28 cellular contexts compared by ENCODE assay signal in the genomic region with DNA sequence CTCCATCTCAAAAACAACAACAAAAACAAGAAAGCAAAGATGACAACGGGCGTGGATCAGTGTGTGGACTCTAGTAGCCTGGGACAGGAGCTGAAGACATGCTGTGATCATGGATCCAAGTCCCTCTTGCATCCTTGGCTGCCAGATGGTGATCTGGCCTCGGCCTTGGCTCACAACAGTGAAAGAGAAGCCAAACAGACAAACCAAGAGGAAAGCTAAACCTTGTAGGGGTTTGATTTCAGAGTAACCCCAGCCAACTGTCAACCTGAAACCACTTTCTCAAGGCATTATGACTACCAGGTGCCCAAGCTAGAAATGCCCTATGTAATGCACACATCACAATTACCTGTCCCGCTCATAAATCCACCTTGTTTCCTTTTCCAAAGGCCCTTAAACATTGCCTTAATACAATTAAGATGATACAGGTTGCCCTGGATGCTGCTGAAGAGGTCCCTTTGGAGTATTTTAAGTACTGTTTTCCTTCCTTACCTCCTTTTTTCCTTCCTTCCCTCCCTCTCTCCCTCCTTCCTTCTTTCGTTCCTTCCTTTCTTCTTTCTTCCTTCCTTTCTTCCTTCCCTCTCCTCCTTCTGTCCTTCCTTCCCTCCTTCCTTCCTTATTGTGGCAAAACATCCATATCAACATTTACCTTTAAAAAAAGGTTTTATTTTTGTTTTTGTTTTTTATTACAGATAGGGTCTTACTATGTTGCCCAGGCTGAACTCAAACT. TPM values are rescaled to one million over a fixed set of nuclear protein-coding genes. Genes with fewer than 3 reads are reported as not detected.
A peak's percentile ranks its signal among the peaks of the same experiment; 100 is the strongest.
DNase-seq lines count a peak whose midpoint lies in the region; ATAC-seq, FAIRE-seq and TF ChIP-seq lines count a peak whose summit lies in the region.
"Had no signal": no experiment of that assay in that cellular context is flagged by ENCODE, and none has a peak within 500 bp of the region (broad histone marks: within the 10 kb centered on the region; RNA-seq: fewer than 3 reads in every experiment).

No MANE protein-coding gene starts in this region.

- dilution Hi-C loops in endothelial cell of umbilical vein (cut with MboI; ENCODE audit: extremely low pct_ligation_motif_present, low sequenced_read_pairs) = no loop called here

- H3K4me2 ChIP-seq in OCI-LY3 (ENCODE audit: low read length) = no peak overlapping the region
- no peak overlapping the region for H3K4me2 ChIP-seq in endothelial cell of umbilical vein (ENCODE audit: insufficient read depth, low read length)
- H3K4me2 ChIP-seq: smooth muscle cell had no signal

- H3K36me3 ChIP-seq in OCI-LY3 (replicated peaks; ENCODE audit: low read depth, low read length) = no peaks in the 10 kb centered on the region
- H3K36me3 ChIP-seq in endothelial cell of umbilical vein (ENCODE audit: control insufficient read depth in 2 of 2, extremely low read depth in 1 of 2, insufficient read depth in 2 of 2, low read length in 2 of 2) = no peaks in the 10 kb centered on the region
- H3K36me3 ChIP-seq: ascending aorta, cardiac muscle cell, lower lobe of right lung, MG63, pancreas, SJCRH30, upper lobe of left lung had no signal

- H2AFZ ChIP-seq in OCI-LY3 (ENCODE audit: low read depth, low read length) (0 out of 2 replicates have a peak overlapping the region, but pooled peaks have one; percentile 74), endothelial cell of umbilical vein (ENCODE audit: low read depth, low read length) (no peak overlapping the region)

- H3K27ac ChIP-seq in OCI-LY3 (ENCODE audit: low read length) (no peak overlapping the region), endothelial cell of umbilical vein (ENCODE audit: insufficient read depth, low read depth, low read length) (no peak overlapping the region)
- H3K27ac ChIP-seq: ascending aorta, cardiac muscle cell, lower lobe of right lung, pancreas, SJCRH30, upper lobe of left lung had no signal

- FAIRE-seq in endothelial cell of umbilical vein (lab: Jason Lieb, UNC) = peak; percentile 8
- FAIRE-seq: G401.6, GM18507, pancreas, RCC 7860 had no signal

- DNase-seq in left ventricle myocardium superior = no peak
- no peak for DNase-seq in left cardiac atrium
- DNase-seq in endothelial cell of umbilical vein (ENCODE audit: low read depth, low spot score) = no peak
- no peak for DNase-seq in NCI-H82 (lab: John Stamatoyannopoulos, UW)
- DNase-seq in activated effector memory CD4-positive, alpha-beta T cell treated with anti-CD3 and anti-CD28 coated beads, Interleukin-2, amount 50 U/mL, for 16 hours = no peak
- DNase-seq in glutamatergic neuron = no peak
- DNase-seq: activated CD4-positive, alpha-beta T cell treated with anti-CD3 and anti-CD28 coated beads, Interleukin-2, amount 50 U/mL, for 4 hours; DMS53; islet precursor cell; KG1; lower lobe of right lung; MG63; NCI-H1436 treated with DMSO at 0.1 percent for 48 hours; NCI-H510A treated with DMSO at 0.1 percent for 48 hours; pancreas; SJCRH30; stimulated activated CD4-positive, alpha-beta T cell treated with anti-CD3 and anti-CD28 coated beads, Interleukin-2, amount 100 ng/mL, for 24 hours; upper lobe of left lung had no signal

- no peaks in the 10 kb centered on the region for H3K9me1 ChIP-seq in endothelial cell of umbilical vein (replicated peaks; ENCODE audit: control insufficient read depth, extremely low read depth, insufficient read depth, low read length)

- H3K36me3 Mint-ChIP-seq in glutamatergic neuron (ENCODE audit: unreplicated experiment) = peaks cover 5% of the 10 kb centered on the region
- H3K36me3 Mint-ChIP-seq: activated naive CD8-positive, alpha-beta T cell; WTC11 had no signal

- POLR2A ChIA-PET in endothelial cell of umbilical vein (lab: Charles Lee) = no interaction called here

- no peak overlapping the region for H3K4me3 ChIP-seq in OCI-LY3 (ENCODE audit: low read length)
- no peak overlapping the region for H3K4me3 ChIP-seq in endothelial cell of umbilical vein (replicated peaks in 1 of 3; ENCODE audit: insufficient read depth in 1 of 3, low read depth in 1 of 3, low read length in 3 of 3)
- H3K4me3 ChIP-seq: ascending aorta, cardiac muscle cell, lower lobe of right lung, MG63, pancreas, SJCRH30, smooth muscle cell, upper lobe of left lung had no signal

- H3K79me2 ChIP-seq in OCI-LY3 (ENCODE audit: low read length) = no peaks in the 10 kb centered on the region
- H3K79me2 ChIP-seq in endothelial cell of umbilical vein (ENCODE audit: control insufficient read depth, insufficient read depth, low read length) = no peaks in the 10 kb centered on the region

- H3K4me1 Mint-ChIP-seq in glutamatergic neuron (ENCODE audit: low read depth, unreplicated experiment) = no peaks in the 10 kb centered on the region

- intact Hi-C loops in left ventricle myocardium superior (cut with micrococcal nuclease) (no loop called here), left cardiac atrium (cut with DNase I) (no loop called here), endothelial cell of umbilical vein (cut with micrococcal nuclease) (no loop called here)

- H3K27me3 ChIP-seq in OCI-LY3 (ENCODE audit: low read depth, low read length) (no peaks in the 10 kb centered on the region), endothelial cell of umbilical vein (ENCODE audit: control insufficient read depth in 2 of 2, insufficient read depth in 2 of 2, low read length in 2 of 2) (peaks cover 2 to 3% of the 10 kb centered on the region in 2 experiments)
- H3K27me3 ChIP-seq: ascending aorta, cardiac muscle cell, MG63, pancreas, SJCRH30, upper lobe of left lung had no signal

- no peak overlapping the region for H3K4me3 Mint-ChIP-seq in glutamatergic neuron (ENCODE audit: unreplicated experiment)
- H3K4me3 Mint-ChIP-seq: activated naive CD8-positive, alpha-beta T cell; nephron; WTC11 had no signal

- no peak overlapping the region for H3K27ac Mint-ChIP-seq in glutamatergic neuron (ENCODE audit: unreplicated experiment)
- H3K27ac Mint-ChIP-seq: activated naive CD8-positive, alpha-beta T cell; nephron; WTC11 had no signal

- no peak overlapping the region for H3K9ac ChIP-seq in OCI-LY3 (ENCODE audit: low read length)
- no peak overlapping the region for H3K9ac ChIP-seq in endothelial cell of umbilical vein (replicated peaks; ENCODE audit: extremely low read depth, insufficient read depth, low read length)

- no TSS peak for BruUV-seq in endothelial cell of umbilical vein (replicated peaks; lab: Mats Ljungman, UMichigan)

- TF ChIP-seq POLR2A in endothelial cell of umbilical vein (IDR thresholded peaks at IDR 0.05; ENCODE audit: low read depth, low read length) = no peak

- H3K9me3 ChIP-seq in OCI-LY3 (ENCODE audit: insufficient read depth, low read length) (peaks cover 14% of the 10 kb centered on the region), endothelial cell of umbilical vein (replicated peaks; ENCODE audit: control insufficient read depth, insufficient read depth, low read length) (no peaks in the 10 kb centered on the region)
- H3K9me3 ChIP-seq: ascending aorta, lower lobe of right lung, MG63, pancreas, SJCRH30, upper lobe of left lung had no signal

- H4K20me1 ChIP-seq in OCI-LY3 (ENCODE audit: insufficient read depth, low read length) (no peaks in the 10 kb centered on the region), endothelial cell of umbilical vein (replicated peaks; ENCODE audit: control insufficient read depth, extremely low read depth, insufficient read depth, low read length) (no peaks in the 10 kb centered on the region)

- ATAC-seq in left ventricle myocardium superior (peak; percentile 62), left cardiac atrium (no peak)
- ATAC-seq: lower lobe of right lung, pancreas, WTC11 had no signal

- H3K27me3 Mint-ChIP-seq in glutamatergic neuron (ENCODE audit: unreplicated experiment) = peaks cover 4% of the 10 kb centered on the region
- H3K27me3 Mint-ChIP-seq: activated naive CD8-positive, alpha-beta T cell had no signal

- H3K9me3 Mint-ChIP-seq in glutamatergic neuron (ENCODE audit: unreplicated experiment) = no peaks in the 10 kb centered on the region

- TF ChIP-seq CTCF in OCI-LY3 (IDR thresholded peaks at IDR 0.05; ENCODE audit: low read depth, low read length) (no peak), endothelial cell of umbilical vein (IDR thresholded peaks at IDR 0.05; ENCODE audit: extremely low read depth in 1 of 2, insufficient read depth in 1 of 2, low read depth in 1 of 2, low read length in 2 of 2) (no peak), glutamatergic neuron (IDR thresholded peaks at IDR 0.05; ENCODE audit: partially characterized antibody, unreplicated experiment) (no peak)

- CTCF ChIA-PET in endothelial cell of umbilical vein (lab: Charles Lee) = no interaction called here

- peaks cover 16% of the 10 kb centered on the region for H3K4me1 ChIP-seq in OCI-LY3 (ENCODE audit: low read length)
- H3K4me1 ChIP-seq in endothelial cell of umbilical vein (ENCODE audit: control insufficient read depth, extremely low read depth, insufficient read depth, low read length) = no peaks in the 10 kb centered on the region
- H3K4me1 ChIP-seq: ascending aorta, lower lobe of right lung, pancreas, upper lobe of left lung had no signal

TF ChIP-seq in endothelial cell of umbilical vein, 7 proteins besides CTCF, POLR2A, EP300 and RAD21 (continues in another document):
- TF ChIP-seq FOS (IDR thresholded peaks at IDR 0.05; ENCODE audit: borderline replicate concordance, insufficient read depth, low read length) = no peak

RNA-seq across cellular contexts. Expression of a gene that starts 41.4 kb away (rescaled TPM):
- total RNA-seq in left ventricle myocardium superior (5.3 TPM), left cardiac atrium (1 to 10 TPM; 5.2 to 7.0 TPM), endothelial cell of umbilical vein (0.75 and 1.4 TPM in 2 replicates), glutamatergic neuron (ENCODE audit: unreplicated experiment) (0.76 TPM)
- 4.4 and 6.0 TPM in 2 replicates for polyA plus RNA-seq in endothelial cell of umbilical vein
- polyA plus RNA-seq in endothelial cell of umbilical vein (2011; cell fraction: cytosol; rRNA removed) = 3.4 and 3.7 TPM in 2 replicates
- polyA plus RNA-seq in endothelial cell of umbilical vein (2011; cell fraction: nucleus; rRNA removed) = 0.74 and 1.1 TPM in 2 replicates
- polyA plus RNA-seq in endothelial cell of umbilical vein (2012) = 2.7 and 3.6 TPM in 2 replicates
- polyA minus RNA-seq in endothelial cell of umbilical vein = 1.1 and 6.6 TPM in 2 replicates
- 1.2 TPM for polyA minus RNA-seq in endothelial cell of umbilical vein (2011; cell fraction: cytosol; rRNA and poly(A)+ RNA removed)
- polyA minus RNA-seq in endothelial cell of umbilical vein (2011; cell fraction: nucleus; rRNA and poly(A)+ RNA removed) = not detected in 2 replicates
- total RNA-seq: cardiac muscle cell had no signal

RNA-seq across cellular contexts. Expression of a gene that starts 47.7 kb away (rescaled TPM):
- total RNA-seq in left ventricle myocardium superior = 333 TPM
- total RNA-seq in left cardiac atrium = 100 to 1,000 TPM; 251 to 255 TPM
- 104 and 108 TPM in 2 replicates for total RNA-seq in endothelial cell of umbilical vein
- polyA plus RNA-seq in endothelial cell of umbilical vein = 43.7 and 46.3 TPM in 2 replicates
- polyA plus RNA-seq in endothelial cell of umbilical vein (2011; cell fraction: cytosol; rRNA removed) = 45.3 and 50.4 TPM in 2 replicates
- polyA plus RNA-seq in endothelial cell of umbilical vein (2011; cell fraction: nucleus; rRNA removed) = 96.2 and 115 TPM in 2 replicates
- 75.2 and 89.1 TPM in 2 replicates for polyA plus RNA-seq in endothelial cell of umbilical vein (2012)
- polyA minus RNA-seq in endothelial cell of umbilical vein = 243 and 259 TPM in 2 replicates
- polyA minus RNA-seq in endothelial cell of umbilical vein (2011; cell fraction: cytosol; rRNA and poly(A)+ RNA removed) = 201 TPM
- polyA minus RNA-seq in endothelial cell of umbilical vein (2011; cell fraction: nucleus; rRNA and poly(A)+ RNA removed) = 287 and 385 TPM in 2 replicates
- 182 TPM for total RNA-seq in glutamatergic neuron (ENCODE audit: unreplicated experiment)
